ENCODE assay signal across 1 cellular context in genomic region chr22:19194751-19195536, GRCh38.
TF ChIP-seq lines count a peak whose summit lies in the region.

No MANE protein-coding gene starts in this region.

TF ChIP-seq in K562, 482 proteins besides CTCF, POLR2A, EP300 and RAD21 (continues in another document):
- TF ChIP-seq USF1 (CRISPR knock-in tag; IDR thresholded peaks at IDR 0.05) (0 out of 2 replicates have a peak, but pooled peaks have one; percentile 17), E2F8 (IDR thresholded peaks at IDR 0.05; ENCODE audit: low read depth, partially characterized antibody) (no peak), ZBTB12 (CRISPR knock-in tag; IDR thresholded peaks at IDR 0.05) (no peak), E2F3 (CRISPR knock-in tag; IDR thresholded peaks at IDR 0.05) (no peak), CSDE1 (IDR thresholded peaks at IDR 0.05) (no peak), ZFX (CRISPR knock-in tag; IDR thresholded peaks at IDR 0.05) (no peak), RBBP5 (IDR thresholded peaks at IDR 0.05; ENCODE audit: borderline replicate concordance, insufficient read depth, low read length, poor library complexity, severe bottlenecking) (no peak), MYNN (IDR thresholded peaks at IDR 0.05) (no peak), MYNN (CRISPR knock-in tag; IDR thresholded peaks at IDR 0.05) (no peak), ZC3H8 (IDR thresholded peaks at IDR 0.05) (no peak), SETDB1 (IDR thresholded peaks at IDR 0.05; ENCODE audit: low read length) (no peak), ZFP1 (CRISPR knock-in tag; IDR thresholded peaks at IDR 0.05) (no peak), SAFB2 (IDR thresholded peaks at IDR 0.05; ENCODE audit: borderline replicate concordance, low read depth, low read length, severe bottlenecking) (no peak), RCOR1 (IDR thresholded peaks at IDR 0.05; ENCODE audit: borderline replicate concordance in 1 of 2, low read depth in 2 of 2, low read length in 2 of 2) (no peak), ZNF512 (tag; IDR thresholded peaks at IDR 0.05) (no peak), OTX1 (CRISPR knock-in tag; IDR thresholded peaks at IDR 0.05) (no peak), TARDBP (IDR thresholded peaks at IDR 0.05) (no peak), TBP (optimal IDR thresholded peaks at IDR 0.05; ENCODE audit: low read depth, low read length) (no peak), ZMIZ1 (IDR thresholded peaks at IDR 0.05; ENCODE audit: low read depth in 2 of 2, low read length in 2 of 2) (no peak), CREB3 (tag; conservative IDR thresholded peaks at IDR 0.05; ENCODE audit: low read depth) (no peak), CLOCK (CRISPR knock-in tag; IDR thresholded peaks at IDR 0.05; ENCODE audit: borderline replicate concordance) (0 out of 2 replicates have a peak, but pooled peaks have one; percentile 5), SMAD2 (IDR thresholded peaks at IDR 0.05; ENCODE audit: low read depth, low read length) (no peak), MED1 (CRISPR knock-in tag; IDR thresholded peaks at IDR 0.05; ENCODE audit: borderline replicate concordance) (no peak), HDAC3 (IDR thresholded peaks at IDR 0.05; ENCODE audit: borderline replicate concordance, partially characterized antibody) (no peak), THRAP3 (IDR thresholded peaks at IDR 0.05; ENCODE audit: borderline replicate concordance) (no peak), HDAC6 (IDR thresholded peaks at IDR 0.05; ENCODE audit: low read depth, low read length) (0 out of 2 replicates have a peak, but pooled peaks have one; percentile 55), NCOA2 (IDR thresholded peaks at IDR 0.05; ENCODE audit: partially characterized antibody in 2 of 2) (no peak), SMARCC2 (IDR thresholded peaks at IDR 0.05; ENCODE audit: low read depth) (no peak), ZFP91 (CRISPR knock-in tag; IDR thresholded peaks at IDR 0.05) (no peak), ZNF316 (IDR thresholded peaks at IDR 0.05) (peak; percentile 11; the same call in 1 of the 2 replicates), TSHZ1 (CRISPR knock-in tag; IDR thresholded peaks at IDR 0.05) (no peak), HEY1 (CRISPR knock-in tag; IDR thresholded peaks at IDR 0.05; ENCODE audit: borderline replicate concordance) (no peak), ETV6 (IDR thresholded peaks at IDR 0.05; ENCODE audit: borderline replicate concordance in 1 of 2, low read depth in 2 of 2, low read length in 1 of 2) (no peak), ETV6 (CRISPR knock-in tag; IDR thresholded peaks at IDR 0.05; ENCODE audit: borderline replicate concordance) (no peak), ZBTB11 (CRISPR knock-in tag; IDR thresholded peaks at IDR 0.05) (no peak; a peak in 1 of 6 replicates), DACH1 (IDR thresholded peaks at IDR 0.05; ENCODE audit: partially characterized antibody) (no peak)
